Comparison of ENCODE assay signal across 8 cellular contexts in genomic region chr1:35637401-35637809, GRCh38. TPM values are rescaled to one million over a fixed set of nuclear protein-coding genes. Genes with fewer than 3 reads are reported as not detected.
A peak's percentile ranks its signal among the peaks of the same experiment; 100 is the strongest.
DNase-seq lines count a peak whose midpoint lies in the region; ATAC-seq and TF ChIP-seq lines count a peak whose summit lies in the region.

No MANE protein-coding gene starts in this region.

- no peaks in the 10 kb centered on the region for H3K27me3 ChIP-seq in thyroid gland

- peaks cover 25 to 30% of the 10 kb centered on the region in 2 donors for H3K36me3 ChIP-seq in thyroid gland

- H3K27ac ChIP-seq in thyroid gland = peak overlapping the region; percentile 69 to 75 (median 73)

- H3K27ac Mint-ChIP-seq in activated naive CD4-positive, alpha-beta T cell treated with anti-CD3 and anti-CD28 coated beads, Interleukin-2, amount 50 U/mL, for 72 hours = peak overlapping the region; percentile 87 to 94

- H3K9me3 Mint-ChIP-seq in activated naive CD4-positive, alpha-beta T cell treated with anti-CD3 and anti-CD28 coated beads, Interleukin-2, amount 50 U/mL, for 72 hours = no peaks in the 10 kb centered on the region

- peaks cover 17 to 23% of the 10 kb centered on the region in 2 donors for H3K4me1 ChIP-seq in thyroid gland

- peaks cover 14 to 21% of the 10 kb centered on the region in 2 donors for H3K36me3 Mint-ChIP-seq in activated naive CD4-positive, alpha-beta T cell treated with anti-CD3 and anti-CD28 coated beads, Interleukin-2, amount 50 U/mL, for 72 hours

- POLR2A ChIA-PET in HEK293T (lab: Yijun Ruan, JAX) = no interaction called here

- WGBS in thyroid gland, 2 donors = 0 to 2% methylated on average over 1 of the region's 1 CpG

- TF ChIP-seq CTCF in thyroid gland (IDR thresholded peaks at IDR 0.05) = no peak

- no peak for ATAC-seq in activated naive CD4-positive, alpha-beta T cell treated with anti-CD3 and anti-CD28 coated beads, Interleukin-2, amount 50 U/mL, for 72 hours
- ATAC-seq in HG03442 (IDR thresholded peaks at IDR 0.05; ENCODE audit: unreplicated experiment) = no peak

- intact Hi-C loops in thyroid gland (cut with DNase I) = no loop called here

- CTCF ChIA-PET in HEK293T (lab: Yijun Ruan, JAX) = interaction anchor here (1.0 kb wide), 1 partner anchor 78 kb away, joined by 3 read pairs; no protein-coding TSS in a partner anchor

- in situ Hi-C loops in KBM-7 (cut with MboI; ENCODE audit: low pct_unique_long_range_greater_than_20kb, low sequenced_read_pairs) = no loop called here

- no peak for TF ChIP-seq POLR2A in thyroid gland (IDR thresholded peaks at IDR 0.05)

- no peaks in the 10 kb centered on the region for H3K9me3 ChIP-seq in thyroid gland

- DNase-seq in DMS79 treated with DMSO at 0.1 percent for 48 hours (lab: John Stamatoyannopoulos, UW) (peak; percentile 59), KBM-7 (peak; percentile 67), inferior parietal cortex (ENCODE audit: extremely low spot score) (peak; percentile 46), thyroid gland (no peak), GOT3 (lab: John Stamatoyannopoulos, UW) (no peak), HEK293T (ENCODE audit: extremely low spot score) (no peak)
- DNase-seq in activated naive CD4-positive, alpha-beta T cell treated with anti-CD3 and anti-CD28 coated beads, Interleukin-2, amount 50 U/mL, for 72 hours (ENCODE audit: low spot score in 2 of 2) = no peak

- peak overlapping the region in 1 of 3 donors; percentile 4 for H3K4me3 ChIP-seq in thyroid gland (replicated peaks in 1 of 3)

TF ChIP-seq in HEK293T, 16 proteins besides CTCF, POLR2A, EP300 and RAD21:
- TF ChIP-seq SP1 (IDR thresholded peaks at IDR 0.05) (no peak), CTBP1 (IDR thresholded peaks at IDR 0.05; ENCODE audit: borderline replicate concordance) (no peak)

RNA-seq across cellular contexts. Expression of gene PSMB2, which starts 3.9 kb away (rescaled TPM):
- 10 to 100 TPM; 87.0 to 98.8 TPM for total RNA-seq in activated naive CD4-positive, alpha-beta T cell treated with anti-CD3 and anti-CD28 coated beads, Interleukin-2, amount 50 U/mL, for 72 hours
- 10 to 100 TPM; 37.9 to 50.2 (median 43.1) TPM for total RNA-seq in thyroid gland

Comparison
In these comparisons a context has a peak if more than half of its experiments do, and no peak if none do; other contexts are left out.
1. DNase-seq: peak in DMS79 treated with DMSO at 0.1 percent for 48 hours (single experiment), KBM-7 (single experiment) and inferior parietal cortex (single experiment); none in activated naive CD4-positive, alpha-beta T cell treated with anti-CD3 and anti-CD28 coated beads, Interleukin-2, amount 50 U/mL, for 72 hours (0 of 2), thyroid gland (0 of 2), GOT3 (single experiment) and HEK293T (single experiment).